In the genomic region with DNA sequence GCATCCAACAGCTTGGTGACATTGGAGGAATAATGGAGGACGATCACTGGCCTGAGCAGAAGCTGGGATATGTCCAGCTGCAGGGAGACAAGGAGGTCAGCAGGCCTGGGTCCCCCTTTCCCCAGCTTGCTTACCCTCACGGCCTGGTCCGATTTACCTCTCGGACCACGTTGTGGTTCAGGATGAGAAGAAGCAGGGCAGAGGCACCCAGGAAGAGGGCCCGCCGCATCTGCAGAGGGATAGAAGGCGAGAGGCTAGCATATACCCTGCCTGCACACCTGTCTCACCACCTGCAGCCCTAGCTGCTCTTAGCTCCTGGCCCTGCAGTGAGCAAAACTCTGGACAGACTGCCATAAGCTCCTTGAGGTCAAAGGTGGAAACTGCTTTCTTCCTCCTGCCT, we compare ENCODE assay signal across 15 cellular contexts. TPM values are rescaled to one million over a fixed set of nuclear protein-coding genes. Genes with fewer than 3 reads are reported as not detected.
DNase-seq lines count a peak whose midpoint lies in the region; ATAC-seq and TF ChIP-seq lines count a peak whose summit lies in the region.
"Had no signal": no experiment of that assay in that cellular context is flagged by ENCODE, and none has a peak within 500 bp of the region (broad histone marks: within the 10 kb centered on the region; RNA-seq: fewer than 3 reads in every experiment).

No MANE protein-coding gene starts in this region.

- peaks cover 15% of the 10 kb centered on the region for H3K36me3 ChIP-seq in skeletal muscle satellite cell (ENCODE audit: insufficient read depth, low read length)
- H3K36me3 ChIP-seq: ovary had no signal

- H3K27ac ChIP-seq in VCaP: peak overlapping the region; percentile 81; the same call in 1 of the 2 replicates
- H3K27ac ChIP-seq: ovary had no signal

- TF ChIP-seq CTCF in VCaP (conservative IDR thresholded peaks at IDR 0.05): no peak
- no peak for TF ChIP-seq CTCF in fibroblast of the aortic adventitia (IDR thresholded peaks at IDR 0.05; ENCODE audit: insufficient read depth, low read length)

- H3K4me1 Mint-ChIP-seq in activated T-cell treated with anti-CD3 and anti-CD28 coated beads, Interleukin-2, amount 50 U/mL, for 24 hours (ENCODE audit: low read depth): peaks cover 20% of the 10 kb centered on the region

- no peak for DNase-seq in activated T-cell treated with anti-CD3 and anti-CD28 coated beads, Interleukin-2, amount 50 U/mL, for 24 hours
- DNase-seq in activated T-cell treated with anti-CD3 and anti-CD28 coated beads, Interleukin-2, amount 50 U/mL, for 48 hours: no peak
- no peak for DNase-seq in fibroblast of the aortic adventitia (ENCODE audit: low read depth)
- no peak for DNase-seq in Ammon's horn (ENCODE audit: low spot score)
- DNase-seq in A172 (ENCODE audit: low spot score): no peak
- DNase-seq: activated T-cell treated with anti-CD3 and anti-CD28 coated beads, Interleukin-2, amount 50 U/mL, for 72 hours; AML-193; islet precursor cell; KG1; NCI-H2081; stimulated activated CD4-positive, alpha-beta T cell treated with anti-CD3 and anti-CD28 coated beads, Interleukin-4, amount 100 ng/mL, for 1 hour had no signal

- H3K27me3 ChIP-seq in skeletal muscle satellite cell (ENCODE audit: control insufficient read depth, insufficient read depth, low read length): no peaks in the 10 kb centered on the region
- H3K27me3 ChIP-seq: ovary had no signal

- no peak overlapping the region for H3K27ac Mint-ChIP-seq in activated T-cell treated with anti-CD3 and anti-CD28 coated beads, Interleukin-2, amount 50 U/mL, for 24 hours
- H3K27ac Mint-ChIP-seq: activated T-cell treated with anti-CD3 and anti-CD28 coated beads, Interleukin-2, amount 50 U/mL, for 72 hours had no signal

- H3K4me3 ChIP-seq in fibroblast of the aortic adventitia (ENCODE audit: low read depth, low read length) (peak overlapping the region; percentile 78), skeletal muscle satellite cell (ENCODE audit: low read length) (no peak overlapping the region)

- no peaks in the 10 kb centered on the region for H3K9me3 ChIP-seq in skeletal muscle satellite cell (replicated peaks; ENCODE audit: low read length)
- H3K9me3 ChIP-seq: ovary had no signal

- peak overlapping the region; percentile 96 for H3K4me2 ChIP-seq in skeletal muscle satellite cell (ENCODE audit: low read length)

- ATAC-seq in GM19463 (IDR thresholded peaks at IDR 0.05; ENCODE audit: unreplicated experiment): no peak
- ATAC-seq: activated T-cell treated with anti-CD3 and anti-CD28 coated beads, Interleukin-2, amount 50 U/mL, for 72 hours had no signal

- H3K9ac ChIP-seq in skeletal muscle satellite cell (ENCODE audit: low read depth, low read length): peak overlapping the region; percentile 88

- peaks cover 13% of the 10 kb centered on the region for H3K4me1 ChIP-seq in skeletal muscle satellite cell (ENCODE audit: control insufficient read depth, insufficient read depth, low read length)

- H3K4me3 Mint-ChIP-seq in activated T-cell treated with anti-CD3 and anti-CD28 coated beads, Interleukin-2, amount 50 U/mL, for 24 hours: peak overlapping the region; percentile 79

- no peaks in the 10 kb centered on the region for H3K9me3 Mint-ChIP-seq in activated T-cell treated with anti-CD3 and anti-CD28 coated beads, Interleukin-2, amount 50 U/mL, for 24 hours
- H3K9me3 Mint-ChIP-seq: activated T-cell treated with anti-CD3 and anti-CD28 coated beads, Interleukin-2, amount 50 U/mL, for 72 hours had no signal

- H3K27me3 Mint-ChIP-seq in activated T-cell treated with anti-CD3 and anti-CD28 coated beads, Interleukin-2, amount 50 U/mL, for 24 hours: peaks cover 4% of the 10 kb centered on the region

- no peaks in the 10 kb centered on the region for H3K36me3 Mint-ChIP-seq in activated T-cell treated with anti-CD3 and anti-CD28 coated beads, Interleukin-2, amount 50 U/mL, for 24 hours (ENCODE audit: low read depth)

RNA-seq across cellular contexts. Expression of gene RNF215, which starts 1.3 kb away (rescaled TPM):
- 9.1 and 13.0 TPM in 2 replicates for total RNA-seq in fibroblast of the aortic adventitia (ENCODE audit: low replicate concordance)
- 19.5 and 20.5 TPM in 2 replicates for total RNA-seq in skeletal muscle satellite cell (2012; rRNA removed)
- total RNA-seq in A172 (2014; rRNA removed; shearing (Covaris generic)): 9.9 and 15.6 TPM in 2 replicates

RNA-seq across cellular contexts. Expression of gene SEC14L2, which starts 10.9 kb away (rescaled TPM):
- 5.8 and 14.8 TPM in 2 replicates for total RNA-seq in fibroblast of the aortic adventitia (ENCODE audit: low replicate concordance)
- total RNA-seq in skeletal muscle satellite cell (2012; rRNA removed): 24.6 and 33.9 TPM in 2 replicates
- total RNA-seq in A172 (2014; rRNA removed; shearing (Covaris generic)): 5.4 and 11.8 TPM in 2 replicates

RNA-seq across cellular contexts. Expression of gene CCDC157, which starts 29.1 kb away (rescaled TPM):
- 1.2 and 2.6 TPM in 2 replicates for total RNA-seq in fibroblast of the aortic adventitia (ENCODE audit: low replicate concordance)
- total RNA-seq in skeletal muscle satellite cell (2012; rRNA removed): 0.51 and 2.6 TPM in 2 replicates
- 1.1 and 1.2 TPM in 2 replicates for total RNA-seq in A172 (2014; rRNA removed; shearing (Covaris generic))

RNA-seq across cellular contexts. Expression of gene SF3A1, which starts 29.2 kb away (rescaled TPM):
- total RNA-seq in fibroblast of the aortic adventitia (ENCODE audit: low replicate concordance): 40.8 and 43.7 TPM in 2 replicates
- total RNA-seq in skeletal muscle satellite cell (2012; rRNA removed): 23.2 and 26.9 TPM in 2 replicates
- 25.1 and 39.8 TPM in 2 replicates for total RNA-seq in A172 (2014; rRNA removed; shearing (Covaris generic))

RNA-seq across cellular contexts. Expression of gene MTFP1, which starts 39.7 kb away (rescaled TPM):
- 0.98 and 5.9 TPM in 2 replicates for total RNA-seq in fibroblast of the aortic adventitia (ENCODE audit: low replicate concordance)
- total RNA-seq in skeletal muscle satellite cell (2012; rRNA removed): 14.7 and 19.2 TPM in 2 replicates
- total RNA-seq in A172 (2014; rRNA removed; shearing (Covaris generic)): 16.6 and 17.1 TPM in 2 replicates
